16 cellular contexts compared by ENCODE assay signal in genomic region chr5:31995011-31995410, GRCh38.
DNase-seq lines count a peak whose midpoint lies in the region; ATAC-seq and TF ChIP-seq lines count a peak whose summit lies in the region.
"Had no signal": no experiment of that assay in that cellular context is flagged by ENCODE, and none has a peak within 500 bp of the region (broad histone marks: within the 10 kb centered on the region; RNA-seq: fewer than 3 reads in every experiment).

No MANE protein-coding gene starts in this region.

- TF ChIP-seq EP300 in stomach (IDR thresholded peaks at IDR 0.05), result no peak

- H3K27me3 Mint-ChIP-seq in Calu3 (ENCODE audit: unreplicated experiment), result peaks cover 49% of the 10 kb centered on the region
- H3K27me3 Mint-ChIP-seq: activated CD4-positive, alpha-beta T cell treated with anti-CD3 and anti-CD28 coated beads for 36 hours had no signal

- 84 to 91% (median 88%) methylated on average over 4 of the region's 4 CpGs for WGBS in stomach, 5 donors

- H3K36me3 Mint-ChIP-seq in Calu3 (ENCODE audit: insufficient read depth, unreplicated experiment), result no peaks in the 10 kb centered on the region

- H3K4me3 ChIP-seq in stomach, result no peak overlapping the region
- H3K4me3 ChIP-seq: mucosa of descending colon, SK-N-MC, suprapubic skin had no signal

- no peaks in the 10 kb centered on the region for H3K9me3 Mint-ChIP-seq in Calu3 (ENCODE audit: low read depth, unreplicated experiment)

- no peak overlapping the region for H3K4me3 Mint-ChIP-seq in Calu3 (ENCODE audit: low read depth, unreplicated experiment)
- H3K4me3 Mint-ChIP-seq: activated CD4-positive, alpha-beta T cell treated with anti-CD3 and anti-CD28 coated beads for 36 hours had no signal

- CTCF ChIA-PET in Calu3 (lab: Charles Lee), result no interaction called here

- BruUV-seq in Calu3 (replicated peaks; lab: Mats Ljungman, UMichigan), result no TSS peak

- no peaks in the 10 kb centered on the region for H3K4me1 Mint-ChIP-seq in Calu3 (ENCODE audit: low read depth, unreplicated experiment)

- H3K4me1 ChIP-seq in stomach, result peaks cover 0 to 7% (median 1%) of the 10 kb centered on the region in 4 donors

- no peak for DNase-seq in GM13977 (ENCODE audit: low spot score)
- no peak for DNase-seq in stomach
- DNase-seq in Calu3, result no peak
- no peak for DNase-seq in DMS153 treated with DMSO at 0.1 percent for 48 hours (lab: John Stamatoyannopoulos, UW; ENCODE audit: unreplicated experiment)
- DNase-seq: activated CD4-positive, alpha-beta T cell treated with anti-CD3 and anti-CD28 coated beads for 36 hours; activated gamma-delta T cell treated with Interleukin-2 at 50 U/mL for 16 hours; hypothalamus; mucosa of descending colon; NCI-H1048; NCI-H82 had no signal

- H3K36me3 ChIP-seq in stomach, result no peaks in the 10 kb centered on the region

- no peak overlapping the region for H3K27ac Mint-ChIP-seq in Calu3 (ENCODE audit: unreplicated experiment)
- H3K27ac Mint-ChIP-seq: activated CD4-positive, alpha-beta T cell treated with anti-CD3 and anti-CD28 coated beads for 36 hours had no signal

- no peaks in the 10 kb centered on the region for H3K27me3 ChIP-seq in stomach
- H3K27me3 ChIP-seq: suprapubic skin had no signal

- TF ChIP-seq CTCF in GM13977 (IDR thresholded peaks at IDR 0.05; ENCODE audit: extremely low read depth, insufficient read depth, missing control alignments) (no peak), stomach (IDR thresholded peaks at IDR 0.05) (no peak), Calu3 (IDR thresholded peaks at IDR 0.05; ENCODE audit: unreplicated experiment) (no peak)

- no peak overlapping the region for H3K27ac ChIP-seq in stomach
- H3K27ac ChIP-seq: SK-N-MC, suprapubic skin had no signal

- intact Hi-C loops in stomach (cut with DNase I; ENCODE audit: low total_unique reads) (no loop called here), Calu3 (cut with micrococcal nuclease; ENCODE audit: unreplicated experiment) (no loop called here)

- in situ Hi-C loops in GM13977 (cut with MboI; ENCODE audit: low pct_unique_long_range_greater_than_20kb, low sequenced_read_pairs, unreplicated experiment), result no loop called here

- ATAC-seq in GM18502 (IDR thresholded peaks at IDR 0.05; ENCODE audit: poor library complexity, unreplicated experiment), result peak; percentile 66
- ATAC-seq in GM19463 (IDR thresholded peaks at IDR 0.05; ENCODE audit: unreplicated experiment), result peak; percentile 74
- ATAC-seq in HG02870 (IDR thresholded peaks at IDR 0.05; ENCODE audit: unreplicated experiment), result peak; percentile 33
- ATAC-seq in HG03558 (IDR thresholded peaks at IDR 0.05; ENCODE audit: extremely low read depth, unreplicated experiment), result peak; percentile 54
- ATAC-seq: activated CD4-positive, alpha-beta T cell treated with anti-CD3 and anti-CD28 coated beads for 36 hours; mucosa of descending colon had no signal

- no peak for TF ChIP-seq POLR2A in stomach (IDR thresholded peaks at IDR 0.05)

- H3K9me3 ChIP-seq in stomach, result no peaks in the 10 kb centered on the region
- H3K9me3 ChIP-seq: mucosa of descending colon, suprapubic skin had no signal
